Comparison of ENCODE assay signal across 1 cellular context in genomic region chr4:53189011-53189410, GRCh38.
TF ChIP-seq lines count a peak whose summit lies in the region.

No MANE protein-coding gene starts in this region.

TF ChIP-seq in HepG2, 621 proteins besides CTCF, POLR2A, EP300 and RAD21 (continued from another document):
- no peak for TF ChIP-seq RBM22 (optimal IDR thresholded peaks at IDR 0.05; ENCODE audit: low read length)
- TF ChIP-seq SP5 (CRISPR knock-in tag; IDR thresholded peaks at IDR 0.05; ENCODE audit: borderline replicate concordance, low read depth) = no peak
- TF ChIP-seq ZNF776 (CRISPR knock-in tag; IDR thresholded peaks at IDR 0.05) = no peak
